ENCODE assay signal across 10 cellular contexts in the genomic region with DNA sequence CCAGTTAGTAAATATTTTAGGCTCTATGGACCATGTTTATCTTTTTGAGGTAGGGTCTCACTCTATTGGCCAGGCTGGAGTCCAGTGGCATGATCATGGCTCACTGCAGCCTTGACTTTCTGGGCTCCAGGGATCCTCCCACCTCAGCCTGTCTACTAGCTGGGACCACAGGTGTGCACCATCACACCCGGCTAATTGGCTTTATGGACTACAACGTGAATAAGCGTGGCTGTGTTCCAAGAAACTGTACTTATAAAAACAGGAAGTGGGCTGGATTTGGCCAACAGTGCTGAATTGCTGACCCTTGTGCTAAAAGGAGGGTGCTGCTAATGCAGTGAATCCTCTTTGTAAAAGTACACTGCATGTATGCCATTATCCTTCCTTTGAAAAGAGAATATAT.
DNase-seq lines count a peak whose midpoint lies in the region; ATAC-seq and TF ChIP-seq lines count a peak whose summit lies in the region.
"Had no signal": no experiment of that assay in that cellular context is flagged by ENCODE, and none has a peak within 500 bp of the region (broad histone marks: within the 10 kb centered on the region; RNA-seq: fewer than 3 reads in every experiment).

No MANE protein-coding gene starts in this region.

- no peaks in the 10 kb centered on the region for H3K9me3 ChIP-seq in esophagus muscularis mucosa

- no peak overlapping the region for H3K4ac ChIP-seq in mesendoderm (ENCODE audit: low read depth, low read length)

- H3K27ac ChIP-seq in esophagus muscularis mucosa (replicated peaks in 1 of 4) (no peak overlapping the region), mesendoderm (ENCODE audit: low read depth, low read length) (no peak overlapping the region)

- no peak overlapping the region for H4K5ac ChIP-seq in mesendoderm (ENCODE audit: low read length)

- H3K4me1 ChIP-seq in esophagus muscularis mucosa (peaks cover 6 to 9% (median 6%) of the 10 kb centered on the region in 4 donors), mesendoderm (ENCODE audit: control insufficient read depth, low read depth, low read length) (no peaks in the 10 kb centered on the region)

- H3K4me3 ChIP-seq in esophagus muscularis mucosa (no peak overlapping the region), mesendoderm (ENCODE audit: low read length) (no peak overlapping the region)

- no peak overlapping the region for H2BK120ac ChIP-seq in mesendoderm (ENCODE audit: low read depth, low read length)

- no peak overlapping the region for H3K4me2 ChIP-seq in mesendoderm (ENCODE audit: low read length)

- H3K36me3 ChIP-seq in esophagus muscularis mucosa (no peaks in the 10 kb centered on the region), mesendoderm (ENCODE audit: control insufficient read depth, insufficient read depth, low read length) (no peaks in the 10 kb centered on the region)

- H3K9ac ChIP-seq in mesendoderm (ENCODE audit: low read length), result no peak overlapping the region

- no peak for ATAC-seq in GM21423 (IDR thresholded peaks at IDR 0.05; ENCODE audit: unreplicated experiment)
- ATAC-seq: T-helper 17 cell had no signal

- no peak overlapping the region for H3K18ac ChIP-seq in mesendoderm (ENCODE audit: low read length)

- H2AK5ac ChIP-seq in mesendoderm (ENCODE audit: low read length), result no peak overlapping the region

- H2BK5ac ChIP-seq in mesendoderm (ENCODE audit: low read length), result no peak overlapping the region

- H3K27me3 ChIP-seq in esophagus muscularis mucosa (peaks cover 0 to 9% (median 2%) of the 10 kb centered on the region in 4 donors), mesendoderm (ENCODE audit: insufficient read depth, low read length, poor library complexity) (peaks cover 2% of the 10 kb centered on the region)

- intact Hi-C loops in esophagus muscularis mucosa (cut with DNase I), result no loop called here

- no peak overlapping the region for H3K56ac ChIP-seq in mesendoderm (ENCODE audit: low read length)

- no peak overlapping the region for H3K23ac ChIP-seq in mesendoderm (ENCODE audit: low read length)

- TF ChIP-seq EP300 in esophagus muscularis mucosa (IDR thresholded peaks at IDR 0.05), result no peak

- no peaks in the 10 kb centered on the region for H3K79me2 ChIP-seq in mesendoderm (ENCODE audit: control insufficient read depth, insufficient read depth, low read length)

- H3K79me1 ChIP-seq in mesendoderm (ENCODE audit: low read length), result no peaks in the 10 kb centered on the region

- H2BK15ac ChIP-seq in mesendoderm (replicated peaks; ENCODE audit: low read depth), result no peak overlapping the region

- TF ChIP-seq CTCF in esophagus muscularis mucosa (IDR thresholded peaks at IDR 0.05), result no peak

- H4K8ac ChIP-seq in mesendoderm (ENCODE audit: low read depth, low read length), result no peak overlapping the region

- 19% methylated on average over 3 of the region's 3 CpGs for WGBS in esophagus muscularis mucosa
- no CpG with 5 or more reads among the region's 3 CpGs for WGBS in mesendoderm (ENCODE audit: extremely low coverage, insufficient coverage, low lambda C conversion rate)

- in situ Hi-C loops in ACHN (cut with HindIII; ENCODE audit: low pct_ligation_motif_present, low pct_unique_long_range_greater_than_20kb, low sequenced_read_pairs), result no loop called here

- no peak for TF ChIP-seq POLR2A in esophagus muscularis mucosa (IDR thresholded peaks at IDR 0.05; ENCODE audit: low read depth)

- peak; percentile 28 for DNase-seq in ACHN
- peak; percentile 85 for DNase-seq in LoVo (ENCODE audit: low spot score)
- DNase-seq in NCI-H82 treated with DMSO at 0.1 percent for 48 hours (lab: John Stamatoyannopoulos, UW; ENCODE audit: unreplicated experiment), result peak; percentile 76
- peak; percentile 69 to 76 for DNase-seq in dermis microvascular lymphatic vessel endothelial cell (ENCODE audit: low read depth in 2 of 2)
- no peak for DNase-seq in esophagus muscularis mucosa (ENCODE audit: extremely low spot score)
- no peak for DNase-seq in pons (ENCODE audit: low spot score)
- DNase-seq in mesendoderm, result no peak
- DNase-seq: erythroblast, T-helper 17 cell had no signal

Comparison
In these comparisons a context has a peak if more than half of its experiments do, and no peak if none do; other contexts are left out.
1. DNase-seq: peak in ACHN (single experiment), LoVo (single experiment), NCI-H82 treated with DMSO at 0.1 percent for 48 hours (single experiment) and dermis microvascular lymphatic vessel endothelial cell (2 of 2); none in esophagus muscularis mucosa (single experiment), pons (single experiment) and mesendoderm (single experiment).